In genomic region chr9:38288502-38288901, GRCh38 we compare ENCODE assay signal across 31 cellular contexts.
"Had no signal": no experiment of that assay in that cellular context is flagged by ENCODE, and none has a peak within 500 bp of the region (broad histone marks: within the 10 kb centered on the region; RNA-seq: fewer than 3 reads in every experiment).

No MANE protein-coding gene starts in this region.

- DNase-seq: cerebellar nuclear complex; effector CD8-positive, alpha-beta T cell; endodermal cell; foreskin keratinocyte; heart left ventricle; kidney; mucosa of descending colon; naive thymus-derived CD8-positive, alpha-beta T cell; nephron progenitor cell; stimulated activated CD4-positive, alpha-beta T cell treated with anti-CD3 and anti-CD28 coated beads, Interleukin-2, amount 100 ng/mL, for 24 hours; stimulated activated CD4-positive, alpha-beta T cell treated with anti-CD3 and anti-CD28 coated beads, Interleukin-4, amount 100 ng/mL, for 24 hours; stimulated activated naive CD8-positive, alpha-beta T cell treated with anti-CD3 and anti-CD28 coated beads, Interleukin-15, Interleukin-2, amounts not matched to agents 100 U/mL and 50 U/mL, for 24 hours; substantia nigra; testis; tibial artery; upper lobe of left lung had no signal

- H3K27ac ChIP-seq: epithelial cell of prostate, esophagus muscularis mucosa, foreskin keratinocyte, gastroesophageal sphincter, heart left ventricle, hepatocyte, neutrophil, parathyroid adenoma, right atrium auricular region, testis, tibial artery, upper lobe of left lung had no signal

- H3K9ac ChIP-seq: parathyroid adenoma had no signal

- H3K36me3 ChIP-seq: esophagus muscularis mucosa, gastroesophageal sphincter, heart left ventricle, neutrophil, right atrium auricular region, tibial artery, upper lobe of left lung had no signal

- H3K4me2 ChIP-seq: hepatocyte had no signal

- H3K9me3 ChIP-seq: esophagus muscularis mucosa, gastroesophageal sphincter, mucosa of descending colon, neutrophil, right atrium auricular region, testis, tibial artery, upper lobe of left lung had no signal

- H3K4me3 ChIP-seq: esophagus muscularis mucosa, gastroesophageal sphincter, heart left ventricle, hepatocyte, lung, mucosa of descending colon, right atrium auricular region, testis, tibial artery, upper lobe of left lung had no signal

- H3K4me1 ChIP-seq: foreskin keratinocyte, heart left ventricle, parathyroid adenoma, right atrium auricular region, testis, upper lobe of left lung had no signal

- H3K4me3 Mint-ChIP-seq: dendritic cell treated with granulocyte-macrophage colony-stimulating factor and Interleukin-4, amounts not matched to agents 40 ng/mL and 50 ng/mL, for 4 days; endodermal cell; memory B cell; mesothelial cell of epicardium; naive thymus-derived CD8-positive, alpha-beta T cell; nephron progenitor cell; stimulated activated effector memory CD8-positive, alpha-beta T cell treated with anti-CD3 and anti-CD28 coated beads, Interleukin-12 subunit alpha, Interleukin-12 subunit beta, amount 100 ng/mL, for 72 hours had no signal

- H3K36me3 Mint-ChIP-seq: memory B cell; mesothelial cell of epicardium; naive thymus-derived CD8-positive, alpha-beta T cell; stimulated activated effector memory CD8-positive, alpha-beta T cell treated with anti-CD3 and anti-CD28 coated beads, Interleukin-12 subunit alpha, Interleukin-12 subunit beta, amount 100 ng/mL, for 72 hours had no signal

- H3K27ac Mint-ChIP-seq: dendritic cell treated with granulocyte-macrophage colony-stimulating factor and Interleukin-4, amounts not matched to agents 40 ng/mL and 50 ng/mL, for 4 days; endodermal cell; memory B cell; mesothelial cell of epicardium; naive thymus-derived CD8-positive, alpha-beta T cell; nephron progenitor cell; progenitor cell of endocrine pancreas; stimulated activated effector memory CD8-positive, alpha-beta T cell treated with anti-CD3 and anti-CD28 coated beads, Interleukin-12 subunit alpha, Interleukin-12 subunit beta, amount 100 ng/mL, for 72 hours had no signal

- H2AFZ ChIP-seq: hepatocyte, parathyroid adenoma had no signal

- ATAC-seq: foreskin keratinocyte; gastroesophageal sphincter; heart left ventricle; left lobe of liver; mucosa of descending colon; naive thymus-derived CD8-positive, alpha-beta T cell; sciatic nerve; stimulated activated effector memory CD8-positive, alpha-beta T cell treated with anti-CD3 and anti-CD28 coated beads, Interleukin-12 subunit alpha, Interleukin-12 subunit beta, amount 100 ng/mL, for 72 hours; stimulated activated naive CD8-positive, alpha-beta T cell treated with anti-CD3 and anti-CD28 coated beads, Interleukin-15, Interleukin-2, amounts not matched to agents 100 U/mL and 50 U/mL, for 24 hours had no signal

- H3K4me1 Mint-ChIP-seq: memory B cell; naive thymus-derived CD8-positive, alpha-beta T cell; stimulated activated effector memory CD8-positive, alpha-beta T cell treated with anti-CD3 and anti-CD28 coated beads, Interleukin-12 subunit alpha, Interleukin-12 subunit beta, amount 100 ng/mL, for 72 hours had no signal

- H3K27me3 Mint-ChIP-seq: dendritic cell treated with granulocyte-macrophage colony-stimulating factor and Interleukin-4, amounts not matched to agents 40 ng/mL and 50 ng/mL, for 4 days had no signal

- H3K27me3 ChIP-seq: esophagus muscularis mucosa, gastroesophageal sphincter, heart left ventricle, hepatocyte, neutrophil, right atrium auricular region, testis, tibial artery, upper lobe of left lung had no signal

- H3K9me3 Mint-ChIP-seq: dendritic cell treated with granulocyte-macrophage colony-stimulating factor and Interleukin-4, amounts not matched to agents 40 ng/mL and 50 ng/mL, for 4 days; mesothelial cell of epicardium; naive thymus-derived CD8-positive, alpha-beta T cell; stimulated activated effector memory CD8-positive, alpha-beta T cell treated with anti-CD3 and anti-CD28 coated beads, Interleukin-12 subunit alpha, Interleukin-12 subunit beta, amount 100 ng/mL, for 72 hours had no signal
